ENCODE assay signal across 9 cellular contexts in genomic region chr20:35319206-35320197, GRCh38. TPM values are rescaled to one million over a fixed set of nuclear protein-coding genes. Genes with fewer than 3 reads are reported as not detected.
DNase-seq lines count a peak whose midpoint lies in the region; ATAC-seq and TF ChIP-seq lines count a peak whose summit lies in the region.
"Had no signal": no experiment of that assay in that cellular context is flagged by ENCODE, and none has a peak within 500 bp of the region (broad histone marks: within the 10 kb centered on the region; RNA-seq: fewer than 3 reads in every experiment).

No MANE protein-coding gene starts in this region.

- DNase-seq in NCI-H2171 treated with DMSO at 0.1 percent for 48 hours (lab: John Stamatoyannopoulos, UW) (peak; percentile 46), NCI-H2171 (lab: John Stamatoyannopoulos, UW) (no peak), SK-N-SH (no peak), glomerular visceral epithelial cell (ENCODE audit: extremely low spot score) (peak; percentile 81), smooth muscle cell (lab: John Stamatoyannopoulos, UW; ENCODE audit: unreplicated experiment) (no peak), hypothalamus (lab: John Stamatoyannopoulos, UW) (no peak), NOMO-1 (lab: John Stamatoyannopoulos, UW; ENCODE audit: unreplicated experiment in 2 of 2) (no peak)

- peak in 1 of 2 experiments; percentile 78; a peak in 1 of 4 replicates for TF ChIP-seq EP300 in SK-N-SH (IDR thresholded peaks at IDR 0.05; ENCODE audit: borderline replicate concordance in 1 of 2, low read depth in 1 of 2, low read length in 1 of 2)

- POLR2A ChIA-PET in SK-N-SH (lab: Yijun Ruan, JAX), result no interaction called here

- no peak for TF ChIP-seq RAD21 in SK-N-SH (IDR thresholded peaks at IDR 0.05; ENCODE audit: low read length)

- H3F3A ChIP-seq in SK-N-SH (replicated peaks; ENCODE audit: insufficient read depth) (peaks cover 31% of the 10 kb centered on the region), smooth muscle cell (ENCODE audit: low read depth) (peaks cover 5% of the 10 kb centered on the region)

- no peak for ATAC-seq in GM18520 (IDR thresholded peaks at IDR 0.05; ENCODE audit: unreplicated experiment)

- H3K9me2 ChIP-seq in SK-N-SH, result no peaks in the 10 kb centered on the region

- 66% methylated on average over 5 of the region's 5 CpGs for WGBS in SK-N-SH (ENCODE audit: low lambda C conversion rate)
- 59% methylated on average over 5 of the region's 5 CpGs for WGBS in smooth muscle cell (ENCODE audit: low lambda C conversion rate)

- H3K9ac ChIP-seq in SK-N-SH (peak overlapping the region; percentile 65; the same call in 1 of the 2 replicates), smooth muscle cell (ENCODE audit: low read depth) (peak overlapping the region; percentile 62)

- H4K20me1 ChIP-seq in SK-N-SH (ENCODE audit: insufficient read depth), result no peaks in the 10 kb centered on the region
- no peaks in the 10 kb centered on the region for H4K20me1 ChIP-seq in smooth muscle cell (ENCODE audit: low read depth)

- H3K27me3 ChIP-seq in SK-N-SH (ENCODE audit: insufficient read depth) (no peaks in the 10 kb centered on the region), smooth muscle cell (ENCODE audit: low read depth) (no peaks in the 10 kb centered on the region)

- H3K9me3 ChIP-seq in SK-N-SH (no peaks in the 10 kb centered on the region), smooth muscle cell (replicated peaks; ENCODE audit: low read depth) (no peaks in the 10 kb centered on the region)

- H3K36me3 ChIP-seq in SK-N-SH (replicated peaks in 1 of 2; ENCODE audit: control insufficient read depth in 1 of 2, insufficient read depth in 2 of 2, low read length in 1 of 2), result no peaks in the 10 kb centered on the region
- H3K36me3 ChIP-seq in smooth muscle cell (ENCODE audit: low read depth), result no peaks in the 10 kb centered on the region

- H3K27ac ChIP-seq in SK-N-SH (ENCODE audit: low read depth in 2 of 2, low read length in 1 of 2) (peak overlapping the region; percentile 80 to 92), smooth muscle cell (ENCODE audit: low read depth) (peak overlapping the region; percentile 95)

- CTCF ChIA-PET in SK-N-SH (lab: Yijun Ruan, JAX), result interaction anchor here (0.9 to 3.2 kb wide), 4 partner anchors 14 to 128 kb away, joined by 4 to 32 read pairs (median 10); no protein-coding TSS in a partner anchor

- H3K4me3 ChIP-seq in SK-N-SH (ENCODE audit: low read depth in 2 of 2, low read length in 1 of 2), result no peak overlapping the region
- H3K4me3 ChIP-seq in smooth muscle cell, result no peak overlapping the region

- H2AFZ ChIP-seq in SK-N-SH (ENCODE audit: low read depth) (no peak overlapping the region), smooth muscle cell (ENCODE audit: low read depth) (no peak overlapping the region)

- peaks cover 10 to 35% of the 10 kb centered on the region in 2 experiments for H3K4me1 ChIP-seq in SK-N-SH (ENCODE audit: control insufficient read depth in 1 of 2, insufficient read depth in 2 of 2, low read depth in 1 of 2, low read length in 1 of 2)
- H3K4me1 ChIP-seq in smooth muscle cell (ENCODE audit: low read depth), result peaks cover 17% of the 10 kb centered on the region

- TF ChIP-seq CTCF in SK-N-SH (IDR thresholded peaks at IDR 0.05) (no peak), smooth muscle cell (IDR thresholded peaks at IDR 0.05; ENCODE audit: borderline replicate concordance, insufficient read depth, poor library complexity, severe bottlenecking) (no peak)

- H3K4me2 ChIP-seq in SK-N-SH, result peak overlapping the region; percentile 73
- peak overlapping the region; percentile 76 for H3K4me2 ChIP-seq in smooth muscle cell

- H3K79me2 ChIP-seq in SK-N-SH (ENCODE audit: insufficient read depth) (no peaks in the 10 kb centered on the region), smooth muscle cell (ENCODE audit: low read depth) (no peaks in the 10 kb centered on the region)

TF ChIP-seq in SK-N-SH, 30 proteins besides CTCF, POLR2A, EP300 and RAD21:
- TF ChIP-seq MAX (IDR thresholded peaks at IDR 0.05; ENCODE audit: low read depth) (peak; percentile 55; the same call in 1 of the 2 replicates), FOXM1 (IDR thresholded peaks at IDR 0.05; ENCODE audit: low read depth) (no peak), YY1 (IDR thresholded peaks at IDR 0.05; ENCODE audit: low read depth) (peak; percentile 52; the same call in 1 of the 2 replicates), RCOR1 (IDR thresholded peaks at IDR 0.05; ENCODE audit: low read length) (no peak), TCF12 (IDR thresholded peaks at IDR 0.05) (peak; percentile 72), PBX3 (IDR thresholded peaks at IDR 0.05) (peak; percentile 95), TEAD4 (IDR thresholded peaks at IDR 0.05; ENCODE audit: borderline replicate concordance, insufficient read depth) (peak; percentile 67; the same call in 1 of the 2 replicates), FOSL2 (IDR thresholded peaks at IDR 0.05; ENCODE audit: borderline replicate concordance, low read depth) (peak; percentile 86), IRF3 (IDR thresholded peaks at IDR 0.05; ENCODE audit: low read depth, low read length) (no peak), TAF1 (IDR thresholded peaks at IDR 0.05; ENCODE audit: borderline replicate concordance, low read depth, low read length) (0 out of 2 replicates have a peak, but pooled peaks have one; percentile 22), JUND (IDR thresholded peaks at IDR 0.05) (peak; percentile 81), NFIC (IDR thresholded peaks at IDR 0.05; ENCODE audit: borderline replicate concordance) (peak; percentile 53; the same call in 1 of the 2 replicates), SIN3A (IDR thresholded peaks at IDR 0.05; ENCODE audit: borderline replicate concordance, low read depth, low read length) (0 out of 2 replicates have a peak, but pooled peaks have one; percentile 52)

RNA-seq across cellular contexts. Expression of gene FAM83C, which starts 27.3 kb away (rescaled TPM):
- polyA plus RNA-seq in SK-N-SH (2012; rRNA removed), result not detected in 2 replicates
- not detected in 2 replicates for polyA plus RNA-seq in SK-N-SH (2012; cell fraction: cytosol; rRNA removed)
- polyA plus RNA-seq in SK-N-SH (2012; cell fraction: nucleus; rRNA removed), result 0.02 and 0.04 TPM in 2 replicates
- total RNA-seq in smooth muscle cell, result 0.27 and 0.49 TPM in 2 replicates
- polyA plus RNA-seq in smooth muscle cell, result 0.05 TPM in 1 of 2 replicates, not detected in the other
- polyA plus RNA-seq: IgD-negative memory B cell had no signal

RNA-seq across cellular contexts. Expression of gene EIF6, which starts 34.9 kb away (rescaled TPM):
- polyA plus RNA-seq in SK-N-SH (2012; rRNA removed) (343 and 356 TPM in 2 replicates), smooth muscle cell (179 and 251 TPM in 2 replicates)
- 174 and 232 TPM in 2 replicates for polyA plus RNA-seq in SK-N-SH (2012; cell fraction: cytosol; rRNA removed)
- polyA plus RNA-seq in SK-N-SH (2012; cell fraction: nucleus; rRNA removed), result 485 and 538 TPM in 2 replicates
- 76.4 and 110 TPM in 2 replicates for total RNA-seq in smooth muscle cell

RNA-seq across cellular contexts. Expression of gene MMP24OS, which starts 41.6 kb away (rescaled TPM):
- polyA plus RNA-seq in SK-N-SH (2012; rRNA removed), result 52.4 and 53.1 TPM in 2 replicates
- polyA plus RNA-seq in SK-N-SH (2012; cell fraction: cytosol; rRNA removed), result 45.2 and 58.3 TPM in 2 replicates
- 64.2 and 76.0 TPM in 2 replicates for polyA plus RNA-seq in SK-N-SH (2012; cell fraction: nucleus; rRNA removed)
- total RNA-seq in smooth muscle cell, result 14.3 and 22.7 TPM in 2 replicates
- 43.7 and 44.7 TPM in 2 replicates for polyA plus RNA-seq in smooth muscle cell

Comparison
In these comparisons a context has a peak if more than half of its experiments do, and no peak if none do; other contexts are left out.
1. DNase-seq: peak in NCI-H2171 treated with DMSO at 0.1 percent for 48 hours (single experiment) and glomerular visceral epithelial cell (single experiment); none in NCI-H2171 (single experiment), SK-N-SH (single experiment), smooth muscle cell (single experiment), hypothalamus (0 of 51) and NOMO-1 (0 of 2).